17 cellular contexts compared by ENCODE assay signal in the genomic region with DNA sequence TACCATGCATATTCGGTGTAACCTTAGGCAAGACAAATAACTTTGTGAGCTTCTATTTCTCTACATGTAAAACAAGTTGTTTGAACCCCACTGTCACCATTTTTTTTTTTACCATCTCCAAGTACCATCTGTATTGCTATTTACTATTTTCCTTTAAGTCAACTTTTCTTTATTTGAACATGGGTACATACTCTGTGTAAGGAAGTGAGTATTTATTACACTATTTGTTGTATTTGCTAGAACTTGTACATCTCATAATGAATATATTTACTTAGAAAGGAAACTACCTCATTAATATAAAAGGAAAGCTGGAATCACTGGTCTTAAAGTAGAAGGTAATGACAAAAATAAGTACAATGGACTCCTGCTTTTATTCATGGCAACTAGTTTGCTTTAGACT.
DNase-seq lines count a peak whose midpoint lies in the region; ATAC-seq and TF ChIP-seq lines count a peak whose summit lies in the region.
"Had no signal": no experiment of that assay in that cellular context is flagged by ENCODE, and none has a peak within 500 bp of the region (broad histone marks: within the 10 kb centered on the region; RNA-seq: fewer than 3 reads in every experiment).

No MANE protein-coding gene starts in this region.

- H3K27me3 Mint-ChIP-seq in mesothelial cell of epicardium (ENCODE audit: low read depth) = no peaks in the 10 kb centered on the region
- no peaks in the 10 kb centered on the region for H3K27me3 Mint-ChIP-seq in naive thymus-derived CD4-positive, alpha-beta T cell
- H3K27me3 Mint-ChIP-seq: B cell; CD8-positive, alpha-beta memory T cell had no signal

- no peak overlapping the region for H2BK12ac ChIP-seq in neuronal stem cell (ENCODE audit: low read length)

- H3K4me1 ChIP-seq in IMR-90 (ENCODE audit: control insufficient read depth, insufficient read depth, low read length) = peaks cover 5% of the 10 kb centered on the region; the same call in 1 of the 2 replicates
- peaks cover 18% of the 10 kb centered on the region for H3K4me1 ChIP-seq in RWPE2 (ENCODE audit: insufficient read depth, poor library complexity, severe bottlenecking)
- no peaks in the 10 kb centered on the region for H3K4me1 ChIP-seq in naive thymus-derived CD4-positive, alpha-beta T cell (ENCODE audit: control insufficient read depth in 2 of 2, insufficient read depth in 2 of 2, low read length in 2 of 2)
- peaks cover 0 to 3% of the 10 kb centered on the region in 2 donors for H3K4me1 ChIP-seq in neuronal stem cell (ENCODE audit: control insufficient read depth in 2 of 2, insufficient read depth in 1 of 2, low read depth in 1 of 2, low read length in 2 of 2)
- H3K4me1 ChIP-seq: BLaER1 treated with 17β-estradiol and CSF1 and Interleukin-3, amounts not matched to agents 10 nM and 100 nM had no signal

- no peak overlapping the region for H4K91ac ChIP-seq in IMR-90 (ENCODE audit: insufficient read depth, low read depth, low read length)
- H4K91ac ChIP-seq in neuronal stem cell (ENCODE audit: low read depth, low read length, poor library complexity) = no peak overlapping the region

- peaks cover 31% of the 10 kb centered on the region for H3K9me3 Mint-ChIP-seq in mesothelial cell of epicardium
- H3K9me3 Mint-ChIP-seq in naive thymus-derived CD4-positive, alpha-beta T cell = peaks cover 0 to 37% (median 7%) of the 10 kb centered on the region in 11 donors

- POLR2A ChIA-PET in IMR-90 (lab: Charles Lee; ENCODE audit: unreplicated experiment) = no interaction called here
- POLR2A ChIA-PET in naive thymus-derived CD4-positive, alpha-beta T cell (lab: Charles Lee) = interaction anchor here (0.6 kb wide), 1 partner anchor 1484 kb away, joined by 5 read pairs; no protein-coding TSS in a partner anchor

- no peak overlapping the region for H3K23ac ChIP-seq in IMR-90 (ENCODE audit: low read depth, low read length)
- no peak overlapping the region for H3K23ac ChIP-seq in neuronal stem cell (ENCODE audit: low read depth, low read length, poor library complexity)

- dilution Hi-C loops in IMR-90 (cut with HindIII; ENCODE audit: low sequenced_read_pairs, unreplicated experiment) = no loop called here

- peaks cover 19% of the 10 kb centered on the region for H3K4me1 Mint-ChIP-seq in mesothelial cell of epicardium
- H3K4me1 Mint-ChIP-seq in naive thymus-derived CD4-positive, alpha-beta T cell = no peaks in the 10 kb centered on the region
- H3K4me1 Mint-ChIP-seq: B cell; CD8-positive, alpha-beta memory T cell had no signal

- no peaks in the 10 kb centered on the region for H3K9me1 ChIP-seq in IMR-90 (ENCODE audit: insufficient read depth, low read length)

- H4K8ac ChIP-seq in IMR-90 (ENCODE audit: low read depth in 2 of 2, low read length in 2 of 2) (peak overlapping the region in 1 of 2 experiments; percentile 71; a peak in 1 of 4 replicates), neuronal stem cell (ENCODE audit: low read depth, low read length) (no peak overlapping the region)

- H2AFZ ChIP-seq in IMR-90 (replicated peaks; ENCODE audit: low read length, poor library complexity) = no peak overlapping the region
- H2AFZ ChIP-seq in neuronal stem cell (ENCODE audit: low read length) = no peak overlapping the region

- H3K14ac ChIP-seq in IMR-90 (replicated peaks; ENCODE audit: low read depth, low read length) = 0 out of 2 replicates have a peak overlapping the region, but pooled peaks have one; percentile 22
- H3K14ac ChIP-seq in neuronal stem cell (ENCODE audit: low read length) = no peak overlapping the region

- H4K20me1 ChIP-seq in IMR-90 (ENCODE audit: insufficient read depth, low read length) = no peaks in the 10 kb centered on the region
- H4K20me1 ChIP-seq: BLaER1 treated with 17β-estradiol and CSF1 and Interleukin-3, amounts not matched to agents 10 nM and 100 nM had no signal

- intact Hi-C loops in IMR-90 (cut with micrococcal nuclease) = no loop called here
- intact Hi-C loops in naive thymus-derived CD4-positive, alpha-beta T cell (cut with micrococcal nuclease) = no loop called here

- peak overlapping the region; percentile 32; the same call in 1 of the 2 replicates for H2BK20ac ChIP-seq in IMR-90 (ENCODE audit: low read depth, low read length)

- CTCF ChIA-PET in IMR-90 (lab: Yijun Ruan, JAX) = no interaction called here
- CTCF ChIA-PET in naive thymus-derived CD4-positive, alpha-beta T cell (lab: Charles Lee) = no interaction called here

- H3K9me3 ChIP-seq in IMR-90 (ENCODE audit: control insufficient read depth, insufficient read depth, low read length) = no peaks in the 10 kb centered on the region; the same call in 1 of the 2 replicates
- H3K9me3 ChIP-seq in RWPE2 (ENCODE audit: severe bottlenecking) = no peaks in the 10 kb centered on the region
- H3K9me3 ChIP-seq in naive thymus-derived CD4-positive, alpha-beta T cell (ENCODE audit: control insufficient read depth in 2 of 3, low read length in 3 of 3) = no peaks in the 10 kb centered on the region
- H3K9me3 ChIP-seq in neuronal stem cell (replicated peaks in 1 of 2; ENCODE audit: control insufficient read depth in 2 of 2, insufficient read depth in 1 of 2, low read depth in 1 of 2, low read length in 2 of 2) = peaks cover 0 to 5% of the 10 kb centered on the region in 2 donors

- H3K56ac ChIP-seq in IMR-90 (ENCODE audit: extremely low read depth, insufficient read depth, low read length) = no peak overlapping the region

- H3K36me3 ChIP-seq in IMR-90 (ENCODE audit: control insufficient read depth, insufficient read depth, low read length) = no peaks in the 10 kb centered on the region
- no peaks in the 10 kb centered on the region for H3K36me3 ChIP-seq in RWPE2 (ENCODE audit: low read depth)
- H3K36me3 ChIP-seq in naive thymus-derived CD4-positive, alpha-beta T cell (ENCODE audit: control insufficient read depth in 2 of 3, insufficient read depth in 3 of 3, low read length in 3 of 3) = no peaks in the 10 kb centered on the region
- no peaks in the 10 kb centered on the region for H3K36me3 ChIP-seq in neuronal stem cell (replicated peaks in 1 of 2; ENCODE audit: control insufficient read depth in 2 of 2, insufficient read depth in 2 of 2, low read length in 2 of 2)
- H3K36me3 ChIP-seq: BLaER1 treated with 17β-estradiol and CSF1 and Interleukin-3, amounts not matched to agents 10 nM and 100 nM; HAP-1 had no signal

- peaks cover 4% of the 10 kb centered on the region for H3K36me3 Mint-ChIP-seq in mesothelial cell of epicardium
- no peaks in the 10 kb centered on the region for H3K36me3 Mint-ChIP-seq in naive thymus-derived CD4-positive, alpha-beta T cell
- H3K36me3 Mint-ChIP-seq: CD8-positive, alpha-beta memory T cell had no signal

- H3K4me2 ChIP-seq in IMR-90 (ENCODE audit: low read depth, low read length) = no peak overlapping the region
- no peak overlapping the region for H3K4me2 ChIP-seq in neuronal stem cell (ENCODE audit: insufficient read depth, low read length, poor library complexity, severe bottlenecking)
- H3K4me2 ChIP-seq: BLaER1 treated with 17β-estradiol and CSF1 and Interleukin-3, amounts not matched to agents 10 nM and 100 nM had no signal

- WGBS in IMR-90 (ENCODE audit: extremely low coverage in 2 of 2, insufficient read length in 1 of 2), 2 experiments = no CpG with 5 or more reads among the region's 1 CpG
- WGBS in neuronal stem cell (ENCODE audit: extremely low coverage in 2 of 2, insufficient read length in 2 of 2, insufficient replicate concordance in 1 of 2), 2 donors = no CpG with 5 or more reads among the region's 1 CpG

- no peak for TF ChIP-seq RAD21 in IMR-90 (IDR thresholded peaks at IDR 0.05; ENCODE audit: low read length)

- peak overlapping the region; percentile 34 for H3K27ac Mint-ChIP-seq in mesothelial cell of epicardium
- H3K27ac Mint-ChIP-seq in naive thymus-derived CD4-positive, alpha-beta T cell = no peak overlapping the region
- H3K27ac Mint-ChIP-seq: B cell; CD8-positive, alpha-beta memory T cell had no signal

- no TSS peak for BruUV-seq in IMR-90 (replicated peaks; lab: Mats Ljungman, UMichigan)

- no peaks in the 10 kb centered on the region for H3K27me3 ChIP-seq in IMR-90 (ENCODE audit: control insufficient read depth, insufficient read depth, low read length)
- no peaks in the 10 kb centered on the region for H3K27me3 ChIP-seq in RWPE2 (ENCODE audit: insufficient read depth, poor library complexity, severe bottlenecking)
- no peaks in the 10 kb centered on the region for H3K27me3 ChIP-seq in naive thymus-derived CD4-positive, alpha-beta T cell (ENCODE audit: control insufficient read depth in 2 of 2, insufficient read depth in 2 of 2, low read length in 2 of 2)
- H3K27me3 ChIP-seq in neuronal stem cell (ENCODE audit: control insufficient read depth in 3 of 3, insufficient read depth in 3 of 3, low read depth in 1 of 3, low read length in 3 of 3) = no peaks in the 10 kb centered on the region
- H3K27me3 ChIP-seq: BLaER1 treated with 17β-estradiol and CSF1 and Interleukin-3, amounts not matched to agents 10 nM and 100 nM had no signal

- H3K18ac ChIP-seq in IMR-90 (ENCODE audit: low read depth, low read length) = peak overlapping the region; percentile 76; the same call in 1 of the 2 replicates
- H3K18ac ChIP-seq in neuronal stem cell (ENCODE audit: low read length) = no peak overlapping the region

- H3K4ac ChIP-seq in IMR-90 (ENCODE audit: low read depth, low read length) (peak overlapping the region; percentile 19; the same call in 1 of the 2 replicates), neuronal stem cell (ENCODE audit: low read length) (no peak overlapping the region)

- ATAC-seq in IMR-90 (ENCODE audit: low read depth) = no peak
- ATAC-seq in RWPE2 (ENCODE audit: low read depth) = no peak
- no peak for ATAC-seq in naive thymus-derived CD4-positive, alpha-beta T cell
- ATAC-seq: GM12878, HepG2 had no signal

- H3K9ac ChIP-seq in IMR-90 (ENCODE audit: low read depth, low read length) (no peak overlapping the region), neuronal stem cell (ENCODE audit: low read depth, low read length, poor library complexity) (no peak overlapping the region)
- H3K9ac ChIP-seq: BLaER1 treated with 17β-estradiol and CSF1 and Interleukin-3, amounts not matched to agents 10 nM and 100 nM had no signal

- H3K4me3 ChIP-seq in IMR-90 (ENCODE audit: insufficient read depth, low read depth, low read length) (no peak overlapping the region), RWPE2 (ENCODE audit: severe bottlenecking) (no peak overlapping the region), neuronal stem cell (ENCODE audit: low read length in 2 of 2) (no peak overlapping the region)
- no peak overlapping the region for H3K4me3 ChIP-seq in naive thymus-derived CD4-positive, alpha-beta T cell (ENCODE audit: low read length)
- H3K4me3 ChIP-seq: BLaER1 treated with 17β-estradiol and CSF1 and Interleukin-3, amounts not matched to agents 10 nM and 100 nM; GM12878; HAP-1 had no signal

- no peak overlapping the region; the same call in 1 of the 2 replicates for H3K27ac ChIP-seq in IMR-90 (ENCODE audit: insufficient read depth, low read length)
- peak overlapping the region; percentile 74 for H3K27ac ChIP-seq in RWPE2 (ENCODE audit: poor library complexity, severe bottlenecking)
- H3K27ac ChIP-seq in naive thymus-derived CD4-positive, alpha-beta T cell (ENCODE audit: low read depth, low read length) = no peak overlapping the region
- no peak overlapping the region for H3K27ac ChIP-seq in neuronal stem cell (replicated peaks; ENCODE audit: low read length)
- H3K27ac ChIP-seq: BLaER1 treated with 17β-estradiol and CSF1 and Interleukin-3, amounts not matched to agents 10 nM and 100 nM had no signal

- in situ Hi-C loops in IMR-90 (cut with MboI; ENCODE audit: low sequenced_read_pairs) = no loop called here

- DNase-seq in IMR-90 = no peak
- DNase-seq in RWPE2 (ENCODE audit: low spot score) = no peak
- DNase-seq in mesothelial cell of epicardium (ENCODE audit: low spot score in 2 of 2, unreplicated experiment in 2 of 2) = no peak
- no peak for DNase-seq in NCI-H146 (lab: John Stamatoyannopoulos, UW)
- no peak for DNase-seq in naive thymus-derived CD4-positive, alpha-beta T cell
- no peak for DNase-seq in neuronal stem cell (ENCODE audit: low spot score)
- DNase-seq in T-helper 2 cell = no peak
- DNase-seq: CD8-positive, alpha-beta memory T cell; DMS 273 treated with DMSO at 0.1 percent for 48 hours; DMS53; DND-41; EL had no signal

- no peak for TF ChIP-seq CTCF in IMR-90 (conservative IDR thresholded peaks at IDR 0.05; ENCODE audit: low read depth, low read length)
- TF ChIP-seq CTCF in RWPE2 (IDR thresholded peaks at IDR 0.05; ENCODE audit: poor library complexity, severe bottlenecking) = no peak
- no peak for TF ChIP-seq CTCF in mesothelial cell of epicardium (IDR thresholded peaks at IDR 0.05; ENCODE audit: unreplicated experiment)

- peak overlapping the region; percentile 45; the same call in 1 of the 2 replicates for H4K5ac ChIP-seq in IMR-90 (ENCODE audit: low read depth, low read length)

- H2AK9ac ChIP-seq in IMR-90 (replicated peaks; ENCODE audit: low read depth, low read length, poor library complexity) = no peak overlapping the region

- no peak for TF ChIP-seq POLR2A in IMR-90 (IDR thresholded peaks at IDR 0.05; ENCODE audit: low read depth, low read length)

- H3K79me1 ChIP-seq in IMR-90 (ENCODE audit: low read depth in 1 of 2, low read length in 2 of 2) (no peaks in the 10 kb centered on the region), neuronal stem cell (ENCODE audit: low read depth, low read length) (no peaks in the 10 kb centered on the region)

- no peak overlapping the region for H3K4me3 Mint-ChIP-seq in mesothelial cell of epicardium
- no peak overlapping the region for H3K4me3 Mint-ChIP-seq in naive thymus-derived CD4-positive, alpha-beta T cell
- H3K4me3 Mint-ChIP-seq: B cell; CD8-positive, alpha-beta memory T cell had no signal

- 0 out of 2 replicates have a peak overlapping the region, but pooled peaks have one; percentile 16 for H2BK120ac ChIP-seq in IMR-90 (ENCODE audit: low read depth, low read length)
- H2BK120ac ChIP-seq in neuronal stem cell (ENCODE audit: low read depth, low read length) = no peak overlapping the region

- no peak overlapping the region for H2AK5ac ChIP-seq in IMR-90 (ENCODE audit: low read depth, low read length)
- H2AK5ac ChIP-seq in neuronal stem cell (ENCODE audit: low read depth, low read length) = no peak overlapping the region

- H2BK5ac ChIP-seq in IMR-90 (ENCODE audit: low read depth, low read length, poor library complexity, severe bottlenecking) (peak overlapping the region; percentile 85), neuronal stem cell (ENCODE audit: low read length) (no peak overlapping the region)

- H2BK15ac ChIP-seq in IMR-90 (ENCODE audit: low read depth, low read length) (peak overlapping the region; percentile 56; the same call in 2 of the 3 replicates), neuronal stem cell (ENCODE audit: low read length) (no peak overlapping the region)
